8 cellular contexts compared by ENCODE assay signal in the genomic region with DNA sequence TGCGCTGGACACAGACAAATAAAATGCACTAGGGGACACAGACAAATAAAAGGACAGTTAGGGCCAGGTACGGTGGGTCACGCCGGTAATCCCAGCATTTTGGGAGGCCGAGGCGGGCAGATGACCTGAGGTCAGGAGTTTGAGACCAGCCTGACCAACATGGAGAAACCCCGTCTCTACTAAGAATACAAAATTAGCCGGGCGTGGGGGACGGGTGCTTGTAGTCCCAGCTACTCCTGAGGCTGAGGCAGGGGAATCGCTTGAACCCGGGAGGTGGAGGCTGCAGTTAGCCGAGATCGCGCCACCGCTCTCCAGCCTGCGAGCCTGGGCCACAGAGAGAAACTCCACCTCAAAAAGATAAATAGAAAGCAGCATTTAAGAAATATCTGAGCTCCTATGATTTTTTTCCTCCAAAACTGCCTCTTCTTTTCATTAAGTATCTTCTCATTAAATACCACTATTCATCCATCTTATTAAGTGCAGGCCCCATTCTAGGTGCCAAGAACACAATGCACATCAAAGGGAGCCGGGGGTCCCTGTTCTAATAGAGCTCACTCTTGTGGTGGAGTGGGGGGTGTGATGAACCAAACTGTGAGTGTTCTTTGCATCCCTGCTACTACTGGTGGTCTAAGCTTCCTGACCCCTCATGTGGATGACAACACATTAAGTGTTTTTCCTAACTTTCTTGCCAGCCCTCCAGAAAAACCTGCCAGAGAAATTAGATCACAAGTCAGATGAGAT. TPM values are rescaled to one million over a fixed set of nuclear protein-coding genes. Genes with fewer than 3 reads are reported as not detected.
DNase-seq lines count a peak whose midpoint lies in the region; ATAC-seq, FAIRE-seq and TF ChIP-seq lines count a peak whose summit lies in the region.

No MANE protein-coding gene starts in this region.

- no peaks in the 10 kb centered on the region for H3K27me3 ChIP-seq in CD4-positive, alpha-beta T cell (ENCODE audit: control insufficient read depth, insufficient read depth, low read length)
- H3K27me3 ChIP-seq in Karpas-422 (ENCODE audit: low read length) (no peaks in the 10 kb centered on the region), colonic mucosa (no peaks in the 10 kb centered on the region), pancreas (no peaks in the 10 kb centered on the region)

- intact Hi-C loops in CD4-positive, alpha-beta T cell (cut with DNase I, micrococcal nuclease) = loop anchor here (1.0 to 10.0 kb wide), 6 partner anchors 8 to 407 kb away; a partner anchor contains a TSS
- intact Hi-C loops in colonic mucosa (cut with DNase I) (loop anchor here (5.0 to 10.0 kb wide), 3 partner anchors 106 to 271 kb away; a partner anchor contains a TSS), pancreas (cut with DNase I) (loop anchor here in 1 of 3 donors (10.0 kb wide), 1 partner anchor 103 kb away; a partner anchor contains a TSS)

- no peaks in the 10 kb centered on the region for H4K20me1 ChIP-seq in Karpas-422 (ENCODE audit: insufficient read depth, low read depth, low read length)

- no peak overlapping the region for H2AFZ ChIP-seq in Karpas-422 (ENCODE audit: low read length)

- H3K9ac ChIP-seq in Karpas-422 (ENCODE audit: low read length) = peak overlapping the region; percentile 98
- H3K9ac ChIP-seq in colonic mucosa (ENCODE audit: low read depth in 2 of 2, low read length in 2 of 2) = peak overlapping the region in 1 of 2 donors; percentile 40

- H3K27ac ChIP-seq in CD4-positive, alpha-beta T cell (ENCODE audit: low read depth, low read length) = peak overlapping the region; percentile 5
- H3K27ac ChIP-seq in Karpas-422 (ENCODE audit: low read length) = peak overlapping the region; percentile 95
- H3K27ac ChIP-seq in colonic mucosa = peak overlapping the region; percentile 14
- no peak overlapping the region for H3K27ac ChIP-seq in pancreas

- H3K4me1 Mint-ChIP-seq in CD4-positive, alpha-beta T cell (ENCODE audit: low read depth) = peaks cover 54% of the 10 kb centered on the region

- POLR2A ChIA-PET in CD4-positive, alpha-beta T cell (lab: Charles Lee) = interaction anchor here (0.8 to 3.2 kb wide), 32 partner anchors 9 to 772 kb away, joined by 3 to 57 read pairs (median 5); a partner anchor contains a TSS

- WGBS in pancreas, 2 donors = 75 to 81% methylated on average over 18 of the region's 18 CpGs

- H3K4me3 ChIP-seq in Karpas-422 (ENCODE audit: low read length) (peak overlapping the region; percentile 18; the same call in 1 of the 2 replicates), colonic mucosa (no peak overlapping the region), pancreas (no peak overlapping the region)

- H3K4me1 ChIP-seq in Karpas-422 (ENCODE audit: low read length) (peaks cover 78% of the 10 kb centered on the region), colonic mucosa (peaks cover 24% of the 10 kb centered on the region), pancreas (peaks cover 29 to 40% (median 36%) of the 10 kb centered on the region in 3 donors)

- DNase-seq in CD4-positive, alpha-beta T cell = no peak
- DNase-seq in Karpas-422 (peak; percentile 55), colonic mucosa (no peak), pancreas (peak in 4 of 6 donors; percentile 13 to 58 (median 54)), NCI-H187 (lab: John Stamatoyannopoulos, UW) (no peak), T-helper 9 cell (no peak), mesenteric fat pad (ENCODE audit: low spot score) (no peak)

- no peaks in the 10 kb centered on the region for H3K9me3 ChIP-seq in CD4-positive, alpha-beta T cell (ENCODE audit: control insufficient read depth, low read length)
- H3K9me3 ChIP-seq in Karpas-422 (ENCODE audit: low read length) = no peaks in the 10 kb centered on the region
- no peaks in the 10 kb centered on the region for H3K9me3 ChIP-seq in colonic mucosa
- no peaks in the 10 kb centered on the region for H3K9me3 ChIP-seq in pancreas

- H3K36me3 Mint-ChIP-seq in CD4-positive, alpha-beta T cell (ENCODE audit: low read depth) = peaks cover 61% of the 10 kb centered on the region

- peak; percentile 60 for TF ChIP-seq CTCF in CD4-positive, alpha-beta T cell (IDR thresholded peaks at IDR 0.05)
- peak; percentile 1 for TF ChIP-seq CTCF in colonic mucosa (IDR thresholded peaks at IDR 0.05)
- no peak for TF ChIP-seq CTCF in pancreas (IDR thresholded peaks at IDR 0.05)

- FAIRE-seq in pancreas (lab: Jason Lieb, UNC) = no peak

- H3K9me3 Mint-ChIP-seq in CD4-positive, alpha-beta T cell = no peaks in the 10 kb centered on the region

- no peaks in the 10 kb centered on the region for H3K27me3 Mint-ChIP-seq in CD4-positive, alpha-beta T cell

- H3K9me2 ChIP-seq in Karpas-422 (replicated peaks; ENCODE audit: insufficient read depth, low read length) = no peaks in the 10 kb centered on the region

- peak overlapping the region; percentile 97 for H3K4me2 ChIP-seq in Karpas-422 (ENCODE audit: low read depth, low read length, poor library complexity, severe bottlenecking)

- CTCF ChIA-PET in CD4-positive, alpha-beta T cell (lab: Charles Lee) = interaction anchor here (0.9 to 5.3 kb wide), 6 partner anchors 8 to 340 kb away, joined by 3 to 23 read pairs (median 6); a partner anchor contains a TSS

- H3K79me2 ChIP-seq in Karpas-422 (ENCODE audit: low read length) = peaks cover 61% of the 10 kb centered on the region

- H3K36me3 ChIP-seq in Karpas-422 (ENCODE audit: insufficient read depth, low read length) (peaks cover 29% of the 10 kb centered on the region; the same call in 1 of the 2 replicates), colonic mucosa (peaks cover 13% of the 10 kb centered on the region), pancreas (peaks cover 2 to 19% (median 3%) of the 10 kb centered on the region in 3 donors)

- H3K27ac Mint-ChIP-seq in CD4-positive, alpha-beta T cell = peak overlapping the region; percentile 91

- ATAC-seq in CD4-positive, alpha-beta T cell (ENCODE audit: poor library complexity) = no peak
- ATAC-seq in pancreas = no peak
- ATAC-seq in HG03175 (IDR thresholded peaks at IDR 0.05; ENCODE audit: unreplicated experiment) = no peak

- H3K4me3 Mint-ChIP-seq in CD4-positive, alpha-beta T cell = peak overlapping the region; percentile 96

RNA-seq across cellular contexts. Expression of a gene that starts 0.8 kb away (rescaled TPM):
- 1 to 10 TPM; 9.0 to 9.5 TPM for total RNA-seq in CD4-positive, alpha-beta T cell
- 11.3 and 18.0 TPM in 2 replicates for total RNA-seq in Karpas-422 (2014; rRNA removed; shearing (Covaris generic); ENCODE audit: low replicate concordance)
- total RNA-seq in colonic mucosa (10 to 100 TPM in 1 of 2 donors, 1 to 10 TPM in 1; 8.1 to 17.3 TPM), pancreas (10 to 100 TPM in 1 of 6 donors, 1 to 10 TPM in 5; 4.3 to 11.7 (median 7.1) TPM), mesenteric fat pad (11.5 TPM)
- 10 to 100 TPM; 14.0 to 17.8 TPM for polyA plus RNA-seq in pancreas

RNA-seq across cellular contexts. Expression of a gene that starts 3.7 kb away (rescaled TPM):
- 1,000 to 10,000 TPM; 1,937 to 1,976 TPM for total RNA-seq in CD4-positive, alpha-beta T cell
- 662 and 1,340 TPM in 2 replicates for total RNA-seq in Karpas-422 (2014; rRNA removed; shearing (Covaris generic); ENCODE audit: low replicate concordance)
- total RNA-seq in colonic mucosa = 100 to 1,000 TPM; 752 to 950 TPM
- 100 to 1,000 TPM; 493 to 810 (median 529) TPM for total RNA-seq in pancreas
- 100 to 1,000 TPM; 530 to 652 TPM for polyA plus RNA-seq in pancreas
- total RNA-seq in mesenteric fat pad = 617 TPM

RNA-seq across cellular contexts. Expression of a gene that starts 3.9 kb away (rescaled TPM):
- total RNA-seq in CD4-positive, alpha-beta T cell = 10 to 100 TPM; 53.0 to 53.3 TPM
- total RNA-seq in Karpas-422 (2014; rRNA removed; shearing (Covaris generic); ENCODE audit: low replicate concordance) = 44.5 and 65.8 TPM in 2 replicates
- total RNA-seq in colonic mucosa = 10 to 100 TPM; 60.7 to 72.3 TPM
- 10 to 100 TPM; 13.9 to 31.2 (median 21.4) TPM for total RNA-seq in pancreas
- polyA plus RNA-seq in pancreas = 10 to 100 TPM; 10.3 to 30.3 TPM
- 26.1 TPM for total RNA-seq in mesenteric fat pad

RNA-seq across cellular contexts. Expression of a gene that starts 6.6 kb away (rescaled TPM):
- 10 to 100 TPM; 20.0 to 20.4 TPM for total RNA-seq in CD4-positive, alpha-beta T cell
- 160 and 161 TPM in 2 replicates for total RNA-seq in Karpas-422 (2014; rRNA removed; shearing (Covaris generic); ENCODE audit: low replicate concordance)
- 10 to 100 TPM; 26.6 to 40.0 TPM for total RNA-seq in colonic mucosa
- 100 to 1,000 TPM in 1 of 6 donors, 10 to 100 TPM in 5; 12.8 to 176 (median 43.4) TPM for total RNA-seq in pancreas
- 100 to 1,000 TPM in 1 of 2 donors, 10 to 100 TPM in 1; 76.8 to 203 TPM for polyA plus RNA-seq in pancreas
- total RNA-seq in mesenteric fat pad = 22.1 TPM

RNA-seq across cellular contexts. Expression of a gene that starts 16.1 kb away (rescaled TPM):
- total RNA-seq in CD4-positive, alpha-beta T cell = 10 to 100 TPM; 89.1 to 96.8 TPM
- 73.6 and 118 TPM in 2 replicates for total RNA-seq in Karpas-422 (2014; rRNA removed; shearing (Covaris generic); ENCODE audit: low replicate concordance)
- total RNA-seq in colonic mucosa (10 to 100 TPM; 64.3 to 66.0 TPM), pancreas (10 to 100 TPM; 47.5 to 98.2 (median 66.3) TPM), mesenteric fat pad (78.8 TPM)
- polyA plus RNA-seq in pancreas = 10 to 100 TPM; 63.4 to 64.8 TPM

Comparison
In these comparisons a context has a peak if more than half of its experiments do, and no peak if none do; other contexts are left out.
1. DNase-seq: peak in Karpas-422 (single experiment) and pancreas (4 of 6); none in CD4-positive, alpha-beta T cell (0 of 10), colonic mucosa (single experiment), NCI-H187 (0 of 2), T-helper 9 cell (single experiment) and mesenteric fat pad (single experiment).
2. H3K27ac ChIP-seq: peak in CD4-positive, alpha-beta T cell (single experiment), Karpas-422 (single experiment) and colonic mucosa (single experiment); none in pancreas (0 of 4).
3. CTCF ChIP-seq: peak in CD4-positive, alpha-beta T cell (single experiment) and colonic mucosa (single experiment); none in pancreas (0 of 4).